1 cellular context compared by ENCODE assay signal in genomic region chr17:9444687-9445086, GRCh38.
TF ChIP-seq lines count a peak whose summit lies in the region.

No MANE protein-coding gene starts in this region.

TF ChIP-seq in HEK293, 187 proteins besides CTCF, POLR2A, EP300 and RAD21 (continued from another document):
- TF ChIP-seq ZNF639 (tag by site-specific recombination; IDR thresholded peaks at IDR 0.05) (no peak), ZIC2 (tag by site-specific recombination; IDR thresholded peaks at IDR 0.05) (peak; percentile 77)
